In the genomic region with DNA sequence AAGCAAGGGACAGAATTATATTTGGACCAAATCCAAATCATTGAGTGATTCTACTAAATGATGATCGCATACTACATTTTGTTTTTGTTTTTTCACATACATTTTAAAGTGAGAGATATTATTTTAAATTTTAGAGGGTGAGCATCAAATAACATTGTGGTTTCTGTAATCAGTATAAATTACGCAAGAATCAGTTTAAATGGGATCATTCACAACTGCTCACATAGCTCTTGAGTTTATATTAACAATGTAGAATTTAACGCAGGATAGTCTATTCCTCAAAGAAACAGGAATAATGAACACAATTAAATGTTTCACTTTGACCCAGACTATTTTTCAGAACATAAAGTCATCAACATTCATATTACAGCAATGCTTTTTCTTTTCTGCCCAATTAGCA, we compare ENCODE assay signal across 1 cellular context.
TF ChIP-seq lines count a peak whose summit lies in the region.

No MANE protein-coding gene starts in this region.

TF ChIP-seq in IMR-90, 13 proteins besides CTCF, POLR2A, EP300 and RAD21:
- peak; percentile 47 for TF ChIP-seq CEBPB (IDR thresholded peaks at IDR 0.05; ENCODE audit: low read depth, low read length)
